7 cellular contexts compared by ENCODE assay signal in genomic region chr18:9334351-9335254, GRCh38.
DNase-seq lines count a peak whose midpoint lies in the region; ATAC-seq and TF ChIP-seq lines count a peak whose summit lies in the region.

TSS of gene TWSG1 (plus strand) at chr18:9334773. CDS start at chr18:9337230, 2,457 bp downstream.

- H3K4me3 ChIP-seq in retinal pigment epithelial cell (ENCODE audit: low read length) = peak within 1 kb of the TSS; percentile 77

- ATAC-seq in GM18502 (IDR thresholded peaks at IDR 0.05; ENCODE audit: poor library complexity, unreplicated experiment) (peak; percentile 81), HG02884 (IDR thresholded peaks at IDR 0.05; ENCODE audit: unreplicated experiment) (peak; percentile 67)

- DNase-seq in NCI-H1694 treated with DMSO at 0.1 percent for 48 hours (lab: John Stamatoyannopoulos, UW) = peak; percentile 48
- peak; percentile 92 for DNase-seq in T-helper 9 cell
- DNase-seq in astrocyte of the hippocampus (ENCODE audit: low read depth, low spot score) = peak; percentile 98
- DNase-seq in hippocampal formation (lab: John Stamatoyannopoulos, UW) = peak; percentile 85 to 95
- peak; percentile 81 for DNase-seq in retinal pigment epithelial cell (ENCODE audit: low read depth)

- TF ChIP-seq CTCF in retinal pigment epithelial cell (conservative IDR thresholded peaks at IDR 0.05; ENCODE audit: low read depth, low read length) = peak; percentile 42

Comparison
In these comparisons a context has a peak if more than half of its experiments do, and no peak if none do; other contexts are left out.
1. Peak in every context shown above with its lines: DNase-seq, ATAC-seq and H3K4me3 ChIP-seq.
2. DNase-seq: peak in every context shown above with its lines; median percentile 98 in astrocyte of the hippocampus; 92 in T-helper 9 cell; 90 in hippocampal formation; 81 in retinal pigment epithelial cell; 48 in NCI-H1694 treated with DMSO at 0.1 percent for 48 hours.